ENCODE assay signal across 6 cellular contexts in genomic region chr12:83147341-83147740, GRCh38.
"Had no signal": no experiment of that assay in that cellular context is flagged by ENCODE, and none has a peak within 500 bp of the region (broad histone marks: within the 10 kb centered on the region; RNA-seq: fewer than 3 reads in every experiment).

No MANE protein-coding gene starts in this region.

- ATAC-seq: GM23338, K562 had no signal

- DNase-seq: H9, HCEC 1CT, IMR-90, KG1 had no signal
